In the genomic region with DNA sequence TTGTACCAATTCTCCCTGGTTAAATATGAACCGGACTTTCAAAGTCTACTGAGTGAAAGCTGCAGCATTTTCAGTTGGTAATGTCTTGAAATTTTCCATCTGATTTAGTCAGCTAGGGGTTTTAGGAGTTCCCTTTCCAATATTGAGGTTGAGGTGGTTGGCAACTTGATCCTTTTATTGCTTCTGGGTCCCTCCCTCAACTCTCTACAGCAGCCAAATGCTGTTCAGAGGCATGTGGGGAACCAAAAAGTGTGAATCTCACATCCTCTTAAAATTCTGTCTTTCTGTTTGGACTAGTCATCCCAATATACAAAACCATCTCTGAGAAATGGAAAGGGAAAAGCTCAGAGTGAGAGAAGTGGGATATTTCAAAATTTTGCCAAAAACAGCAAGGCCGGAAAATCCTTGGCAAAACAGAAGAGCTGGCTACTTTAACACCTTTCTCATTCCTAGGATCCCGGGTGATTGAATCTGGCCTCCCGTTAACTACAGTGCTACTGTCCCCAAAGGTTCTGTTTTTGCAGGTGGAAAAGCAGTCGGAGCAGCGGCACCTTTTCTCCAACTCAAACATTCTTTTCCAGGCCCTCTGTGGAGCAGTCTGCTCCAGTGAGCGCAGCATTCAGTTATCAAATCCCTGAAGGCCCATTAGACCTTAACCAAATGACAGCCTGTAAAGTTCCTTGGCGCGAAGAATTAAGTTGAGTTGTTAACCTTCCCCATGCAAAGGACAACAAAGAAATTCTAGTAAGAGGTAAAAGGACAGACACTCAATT, we compare ENCODE assay signal across 23 cellular contexts.
A peak's percentile ranks its signal among the peaks of the same experiment; 100 is the strongest.
DNase-seq lines count a peak whose midpoint lies in the region; ATAC-seq, FAIRE-seq and TF ChIP-seq lines count a peak whose summit lies in the region.
"Had no signal": no experiment of that assay in that cellular context is flagged by ENCODE, and none has a peak within 500 bp of the region (broad histone marks: within the 10 kb centered on the region; RNA-seq: fewer than 3 reads in every experiment).

No MANE protein-coding gene starts in this region.

- no peak for TF ChIP-seq CTCF in HEK293 (tag by site-specific recombination; IDR thresholded peaks at IDR 0.05)
- no peak for TF ChIP-seq CTCF in PC-9 (conservative IDR thresholded peaks at IDR 0.05)

- H3K27ac ChIP-seq in HEK293 (ENCODE audit: extremely low read depth, low read depth, low read length) (no peak overlapping the region), PC-9 (no peak overlapping the region), neuronal stem cell (replicated peaks; ENCODE audit: low read length) (no peak overlapping the region), small intestine (ENCODE audit: low read depth in 1 of 2, low read length in 1 of 2) (no peak overlapping the region)
- H3K27ac ChIP-seq: A549; BLaER1 treated with 17β-estradiol and CSF1 and Interleukin-3, amounts not matched to agents 10 nM and 100 nM; SJSA1 had no signal

- H3K4ac ChIP-seq in neuronal stem cell (ENCODE audit: low read length): no peak overlapping the region

- no peak for FAIRE-seq in small intestine (lab: Jason Lieb, UNC)
- FAIRE-seq: A549, D721Med, GM18507 had no signal

- no peak overlapping the region for H2BK12ac ChIP-seq in neuronal stem cell (ENCODE audit: low read length)

- H3K4me3 ChIP-seq in HEK293 (ENCODE audit: low read depth, low read length) (no peak overlapping the region), PC-9 (no peak overlapping the region), neuronal stem cell (ENCODE audit: low read length in 2 of 2) (no peak overlapping the region), small intestine (ENCODE audit: low read depth in 1 of 2, low read length in 2 of 2) (no peak overlapping the region)
- H3K4me3 ChIP-seq: A549; BLaER1 treated with 17β-estradiol and CSF1 and Interleukin-3, amounts not matched to agents 10 nM and 100 nM; MG63; SJSA1 had no signal

- no TSS peak for BruUV-seq in PC-9 (replicated peaks; lab: Mats Ljungman, UMichigan)

- no peaks in the 10 kb centered on the region for H3K79me1 ChIP-seq in neuronal stem cell (ENCODE audit: low read depth, low read length)

- H3K27me3 ChIP-seq in PC-9 (ENCODE audit: insufficient read depth, low read depth) (no peaks in the 10 kb centered on the region), neuronal stem cell (ENCODE audit: control insufficient read depth in 3 of 3, insufficient read depth in 3 of 3, low read depth in 1 of 3, low read length in 3 of 3) (no peaks in the 10 kb centered on the region), small intestine (ENCODE audit: control insufficient read depth in 2 of 2, insufficient read depth in 2 of 2, low read length in 2 of 2) (no peaks in the 10 kb centered on the region)
- H3K27me3 ChIP-seq: BLaER1 treated with 17β-estradiol and CSF1 and Interleukin-3, amounts not matched to agents 10 nM and 100 nM; MG63; SJSA1 had no signal

- H4K20me1 ChIP-seq in PC-9 (ENCODE audit: insufficient read depth): no peaks in the 10 kb centered on the region
- H4K20me1 ChIP-seq: BLaER1 treated with 17β-estradiol and CSF1 and Interleukin-3, amounts not matched to agents 10 nM and 100 nM had no signal

- no peak overlapping the region for H3K4me2 ChIP-seq in PC-9
- no peak overlapping the region for H3K4me2 ChIP-seq in neuronal stem cell (ENCODE audit: insufficient read depth, low read length, poor library complexity, severe bottlenecking)
- H3K4me2 ChIP-seq: A549; BLaER1 treated with 17β-estradiol and CSF1 and Interleukin-3, amounts not matched to agents 10 nM and 100 nM had no signal

- no peak overlapping the region for H4K8ac ChIP-seq in neuronal stem cell (ENCODE audit: low read depth, low read length)

- no peak overlapping the region for H3K18ac ChIP-seq in neuronal stem cell (ENCODE audit: low read length)

- H2BK120ac ChIP-seq in neuronal stem cell (ENCODE audit: low read depth, low read length): no peak overlapping the region

- no peak overlapping the region for H4K91ac ChIP-seq in neuronal stem cell (ENCODE audit: low read depth, low read length, poor library complexity)

- WGBS in neuronal stem cell (ENCODE audit: extremely low coverage in 2 of 2, insufficient read length in 2 of 2, insufficient replicate concordance in 1 of 2), 2 donors: no CpG with 5 or more reads among the region's 9 CpGs
- WGBS in small intestine, 3 donors: 77 to 81% (median 78%) methylated on average over 9 of the region's 9 CpGs

- H3K9me2 ChIP-seq in PC-9 (ENCODE audit: insufficient read depth): no peaks in the 10 kb centered on the region

- no peak for DNase-seq in PC-9
- DNase-seq in iPS-NIHi7 (ENCODE audit: extremely low spot score): peak; percentile 10
- no peak for DNase-seq in neuronal stem cell (ENCODE audit: low spot score)
- no peak for DNase-seq in NCI-H446 (lab: John Stamatoyannopoulos, UW)
- no peak for DNase-seq in small intestine
- no peak for DNase-seq in NCI-H510A (lab: John Stamatoyannopoulos, UW)
- DNase-seq: CD8-positive, alpha-beta memory T cell; DMS79; HFFc6; Karpas-422; MG63; NCI-H1105; NCI-H1694; NCI-H2107; NCI-H82; PC-3 had no signal

- H2AFZ ChIP-seq in PC-9 (0 out of 2 replicates have a peak overlapping the region, but pooled peaks have one; percentile 13), neuronal stem cell (ENCODE audit: low read length) (peak overlapping the region; percentile 1)

- no peak overlapping the region for H2BK5ac ChIP-seq in neuronal stem cell (ENCODE audit: low read length)

- no peak overlapping the region for H3K23ac ChIP-seq in neuronal stem cell (ENCODE audit: low read depth, low read length, poor library complexity)

- ATAC-seq in HG03460 (IDR thresholded peaks at IDR 0.05; ENCODE audit: unreplicated experiment): no peak
- ATAC-seq: A549, PC-3 had no signal

- CTCF ChIA-PET in HEK293 (lab: Yijun Ruan, JAX): no interaction called here
- CTCF ChIA-PET in PC-9 (lab: Charles Lee): no interaction called here

- no peaks in the 10 kb centered on the region for H3F3A ChIP-seq in PC-9 (ENCODE audit: insufficient read depth, low read depth)

- H2BK15ac ChIP-seq in neuronal stem cell (ENCODE audit: low read length): no peak overlapping the region

- H3K14ac ChIP-seq in neuronal stem cell (ENCODE audit: low read length): no peak overlapping the region

- no peaks in the 10 kb centered on the region for H3K36me3 ChIP-seq in HEK293 (ENCODE audit: control insufficient read depth in 2 of 2, insufficient read depth in 1 of 2, low read length in 2 of 2)
- no peaks in the 10 kb centered on the region for H3K36me3 ChIP-seq in PC-9 (ENCODE audit: low read depth)
- H3K36me3 ChIP-seq in neuronal stem cell (replicated peaks in 1 of 2; ENCODE audit: control insufficient read depth in 2 of 2, insufficient read depth in 2 of 2, low read length in 2 of 2): no peaks in the 10 kb centered on the region
- H3K36me3 ChIP-seq in small intestine (ENCODE audit: control insufficient read depth in 2 of 2, insufficient read depth in 2 of 2, low read length in 2 of 2): no peaks in the 10 kb centered on the region
- H3K36me3 ChIP-seq: BLaER1 treated with 17β-estradiol and CSF1 and Interleukin-3, amounts not matched to agents 10 nM and 100 nM; MG63; SJSA1 had no signal

- POLR2A ChIA-PET in HEK293 (lab: Yijun Ruan, JAX) (no interaction called here), PC-9 (lab: Charles Lee; ENCODE audit: unreplicated experiment) (no interaction called here)

- H3K79me2 ChIP-seq in PC-9 (ENCODE audit: low read depth): no peaks in the 10 kb centered on the region

- H3K9me3 ChIP-seq in HEK293 (ENCODE audit: control insufficient read depth, insufficient read depth, low read depth, low read length): no peaks in the 10 kb centered on the region
- H3K9me3 ChIP-seq in PC-9 (ENCODE audit: insufficient read depth, low read depth): no peaks in the 10 kb centered on the region
- no peaks in the 10 kb centered on the region for H3K9me3 ChIP-seq in neuronal stem cell (replicated peaks in 1 of 2; ENCODE audit: control insufficient read depth in 2 of 2, insufficient read depth in 1 of 2, low read depth in 1 of 2, low read length in 2 of 2)
- H3K9me3 ChIP-seq in small intestine (ENCODE audit: control insufficient read depth, low read depth): no peaks in the 10 kb centered on the region
- H3K9me3 ChIP-seq: A549; BLaER1 treated with 17β-estradiol and CSF1 and Interleukin-3, amounts not matched to agents 10 nM and 100 nM; MG63; SJSA1 had no signal

- peaks cover 3% of the 10 kb centered on the region; the same call in 1 of the 2 replicates for H3K4me1 ChIP-seq in HEK293 (ENCODE audit: control insufficient read depth, insufficient read depth, low read length)
- no peaks in the 10 kb centered on the region for H3K4me1 ChIP-seq in PC-9 (replicated peaks; ENCODE audit: insufficient read depth)
- no peaks in the 10 kb centered on the region for H3K4me1 ChIP-seq in neuronal stem cell (ENCODE audit: control insufficient read depth in 2 of 2, insufficient read depth in 1 of 2, low read depth in 1 of 2, low read length in 2 of 2)
- H3K4me1 ChIP-seq in small intestine (ENCODE audit: control insufficient read depth in 2 of 2, insufficient read depth in 1 of 2, low read depth in 1 of 2, low read length in 1 of 2): no peaks in the 10 kb centered on the region
- H3K4me1 ChIP-seq: A549; BLaER1 treated with 17β-estradiol and CSF1 and Interleukin-3, amounts not matched to agents 10 nM and 100 nM; SJSA1 had no signal

- intact Hi-C loops in PC-9 (cut with micrococcal nuclease; ENCODE audit: unreplicated experiment): no loop called here

- no peak overlapping the region for H3K9ac ChIP-seq in neuronal stem cell (ENCODE audit: low read depth, low read length, poor library complexity)
- H3K9ac ChIP-seq: BLaER1 treated with 17β-estradiol and CSF1 and Interleukin-3, amounts not matched to agents 10 nM and 100 nM had no signal

- no peak overlapping the region for H2AK5ac ChIP-seq in neuronal stem cell (ENCODE audit: low read depth, low read length)

TF ChIP-seq in HEK293, 187 proteins besides CTCF, POLR2A, EP300 and RAD21:
- TF ChIP-seq MZF1 (tag by site-specific recombination; IDR thresholded peaks at IDR 0.05; ENCODE audit: borderline replicate concordance) (peak; percentile 29; the same call in 1 of the 2 replicates), ZNF654 (tag by site-specific recombination; IDR thresholded peaks at IDR 0.05; ENCODE audit: low read depth) (no peak), YY1 (tag by site-specific recombination; IDR thresholded peaks at IDR 0.05) (0 out of 2 replicates have a peak, but pooled peaks have one; percentile 10), ZBTB1 (tag by site-specific recombination; IDR thresholded peaks at IDR 0.05) (no peak)
